ENCODE assay signal across 2 cellular contexts in the genomic region with DNA sequence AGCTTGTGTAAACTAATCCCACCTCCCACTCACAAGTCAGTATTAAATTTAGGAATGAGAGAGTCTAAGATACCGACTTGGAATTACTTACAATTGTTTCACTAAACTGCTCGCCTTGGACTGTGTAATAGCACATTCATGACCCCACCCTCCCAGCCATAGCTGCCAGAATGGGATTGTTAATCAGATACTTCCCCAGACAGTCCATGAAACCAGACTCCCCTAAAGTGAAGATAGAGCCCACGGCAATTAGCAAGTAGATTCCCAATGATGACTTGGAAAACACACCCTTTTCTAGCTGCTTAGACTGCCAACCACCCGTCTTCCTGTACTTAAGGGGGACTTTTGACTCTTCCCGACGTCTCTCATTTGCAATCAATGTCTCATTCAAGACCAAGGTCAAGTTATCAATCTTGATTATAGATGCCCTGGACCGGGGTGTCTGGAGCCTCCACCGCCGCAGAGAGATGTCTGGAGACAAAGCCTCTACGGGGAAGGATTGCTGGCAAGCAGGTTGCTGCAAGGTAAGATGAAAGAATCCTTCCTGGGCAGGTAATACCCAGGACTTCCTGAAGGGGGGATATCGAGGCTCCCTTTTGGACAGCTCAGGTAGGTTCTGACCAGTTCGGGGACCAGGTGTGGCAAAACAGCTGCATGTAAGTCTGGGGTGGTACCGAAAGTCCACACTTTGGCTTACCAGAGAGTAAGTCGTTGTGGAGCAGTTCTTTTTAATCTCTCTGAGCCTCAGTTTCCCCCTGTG.
TF ChIP-seq lines count a peak whose summit lies in the region.

No MANE protein-coding gene starts in this region.

TF ChIP-seq in GM23338, 12 proteins besides CTCF, POLR2A, EP300 and RAD21:
- TF ChIP-seq ZNF114 (CRISPR knock-in tag; IDR thresholded peaks at IDR 0.05) (no peak), JUNB (IDR thresholded peaks at IDR 0.05; ENCODE audit: unreplicated experiment) (no peak), CREB1 (CRISPR knock-in tag; IDR thresholded peaks at IDR 0.05; ENCODE audit: low read depth) (no peak), ZNF331 (CRISPR knock-in tag; IDR thresholded peaks at IDR 0.05; ENCODE audit: low read depth) (no peak)
- TF ChIP-seq, protein P1, sequence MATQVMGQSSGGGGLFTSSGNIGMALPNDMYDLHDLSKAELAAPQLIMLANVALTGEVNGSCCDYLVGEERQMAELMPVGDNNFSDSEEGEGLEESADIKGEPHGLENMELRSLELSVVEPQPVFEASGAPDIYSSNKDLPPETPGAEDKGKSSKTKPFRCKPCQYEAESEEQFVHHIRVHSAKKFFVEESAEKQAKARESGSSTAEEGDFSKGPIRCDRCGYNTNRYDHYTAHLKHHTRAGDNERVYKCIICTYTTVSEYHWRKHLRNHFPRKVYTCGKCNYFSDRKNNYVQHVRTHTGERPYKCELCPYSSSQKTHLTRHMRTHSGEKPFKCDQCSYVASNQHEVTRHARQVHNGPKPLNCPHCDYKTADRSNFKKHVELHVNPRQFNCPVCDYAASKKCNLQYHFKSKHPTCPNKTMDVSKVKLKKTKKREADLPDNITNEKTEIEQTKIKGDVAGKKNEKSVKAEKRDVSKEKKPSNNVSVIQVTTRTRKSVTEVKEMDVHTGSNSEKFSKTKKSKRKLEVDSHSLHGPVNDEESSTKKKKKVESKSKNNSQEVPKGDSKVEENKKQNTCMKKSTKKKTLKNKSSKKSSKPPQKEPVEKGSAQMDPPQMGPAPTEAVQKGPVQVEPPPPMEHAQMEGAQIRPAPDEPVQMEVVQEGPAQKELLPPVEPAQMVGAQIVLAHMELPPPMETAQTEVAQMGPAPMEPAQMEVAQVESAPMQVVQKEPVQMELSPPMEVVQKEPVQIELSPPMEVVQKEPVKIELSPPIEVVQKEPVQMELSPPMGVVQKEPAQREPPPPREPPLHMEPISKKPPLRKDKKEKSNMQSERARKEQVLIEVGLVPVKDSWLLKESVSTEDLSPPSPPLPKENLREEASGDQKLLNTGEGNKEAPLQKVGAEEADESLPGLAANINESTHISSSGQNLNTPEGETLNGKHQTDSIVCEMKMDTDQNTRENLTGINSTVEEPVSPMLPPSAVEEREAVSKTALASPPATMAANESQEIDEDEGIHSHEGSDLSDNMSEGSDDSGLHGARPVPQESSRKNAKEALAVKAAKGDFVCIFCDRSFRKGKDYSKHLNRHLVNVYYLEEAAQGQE (IDR thresholded peaks at IDR 0.05; ENCODE audit: unreplicated experiment) = no peak

TF ChIP-seq in HepG2, 621 proteins besides CTCF, POLR2A, EP300 and RAD21:
- no peak for TF ChIP-seq NFE2 (CRISPR knock-in tag; IDR thresholded peaks at IDR 0.05)
- no peak for TF ChIP-seq ZNF335 (CRISPR knock-in tag; IDR thresholded peaks at IDR 0.05)
- no peak for TF ChIP-seq SIN3B (IDR thresholded peaks at IDR 0.05; ENCODE audit: low read length)
- TF ChIP-seq CREB1 (IDR thresholded peaks at IDR 0.05) = no peak
- TF ChIP-seq CREB1 (CRISPR knock-in tag; IDR thresholded peaks at IDR 0.05) = no peak
- no peak for TF ChIP-seq ZBTB26 (CRISPR knock-in tag; IDR thresholded peaks at IDR 0.05; ENCODE audit: borderline replicate concordance)
- TF ChIP-seq SATB2 (CRISPR knock-in tag; IDR thresholded peaks at IDR 0.05) = no peak
- TF ChIP-seq, protein P2, sequence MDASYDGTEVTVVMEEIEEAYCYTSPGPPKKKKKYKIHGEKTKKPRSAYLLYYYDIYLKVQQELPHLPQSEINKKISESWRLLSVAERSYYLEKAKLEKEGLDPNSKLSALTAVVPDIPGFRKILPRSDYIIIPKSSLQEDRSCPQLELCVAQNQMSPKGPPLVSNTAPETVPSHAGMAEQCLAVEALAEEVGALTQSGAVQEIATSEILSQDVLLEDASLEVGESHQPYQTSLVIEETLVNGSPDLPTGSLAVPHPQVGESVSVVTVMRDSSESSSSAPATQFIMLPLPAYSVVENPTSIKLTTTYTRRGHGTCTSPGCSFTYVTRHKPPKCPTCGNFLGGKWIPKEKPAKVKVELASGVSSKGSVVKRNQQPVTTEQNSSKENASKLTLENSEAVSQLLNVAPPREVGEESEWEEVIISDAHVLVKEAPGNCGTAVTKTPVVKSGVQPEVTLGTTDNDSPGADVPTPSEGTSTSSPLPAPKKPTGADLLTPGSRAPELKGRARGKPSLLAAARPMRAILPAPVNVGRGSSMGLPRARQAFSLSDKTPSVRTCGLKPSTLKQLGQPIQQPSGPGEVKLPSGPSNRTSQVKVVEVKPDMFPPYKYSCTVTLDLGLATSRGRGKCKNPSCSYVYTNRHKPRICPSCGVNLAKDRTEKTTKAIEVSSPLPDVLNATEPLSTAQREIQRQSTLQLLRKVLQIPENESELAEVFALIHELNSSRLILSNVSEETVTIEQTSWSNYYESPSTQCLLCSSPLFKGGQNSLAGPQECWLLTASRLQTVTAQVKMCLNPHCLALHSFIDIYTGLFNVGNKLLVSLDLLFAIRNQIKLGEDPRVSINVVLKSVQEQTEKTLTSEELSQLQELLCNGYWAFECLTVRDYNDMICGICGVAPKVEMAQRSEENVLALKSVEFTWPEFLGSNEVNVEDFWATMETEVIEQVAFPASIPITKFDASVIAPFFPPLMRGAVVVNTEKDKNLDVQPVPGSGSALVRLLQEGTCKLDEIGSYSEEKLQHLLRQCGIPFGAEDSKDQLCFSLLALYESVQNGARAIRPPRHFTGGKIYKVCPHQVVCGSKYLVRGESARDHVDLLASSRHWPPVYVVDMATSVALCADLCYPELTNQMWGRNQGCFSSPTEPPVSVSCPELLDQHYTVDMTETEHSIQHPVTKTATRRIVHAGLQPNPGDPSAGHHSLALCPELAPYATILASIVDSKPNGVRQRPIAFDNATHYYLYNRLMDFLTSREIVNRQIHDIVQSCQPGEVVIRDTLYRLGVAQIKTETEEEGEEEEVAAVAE (CRISPR knock-in tag; IDR thresholded peaks at IDR 0.05; ENCODE audit: borderline replicate concordance) = no peak
